Comparison of ENCODE assay signal across 31 cellular contexts in genomic region chr17:79361221-79361734, GRCh38.
"Had no signal": no experiment of that assay in that cellular context is flagged by ENCODE, and none has a peak within 500 bp of the region (broad histone marks: within the 10 kb centered on the region; RNA-seq: fewer than 3 reads in every experiment).

No MANE protein-coding gene starts in this region.

- H3K27me3 ChIP-seq: Peyer's patch had no signal

- H3K27ac ChIP-seq: Peyer's patch, RWPE1, WERI-Rb-1 had no signal

- H3K9me3 Mint-ChIP-seq: activated CD4-positive, alpha-beta memory T cell treated with anti-CD3 and anti-CD28 coated beads, Interleukin-2, amount 10 ng/mL, durations not matched to agents 7 days and 5 days; activated naive CD4-positive, alpha-beta T cell treated with anti-CD3 and anti-CD28 coated beads, Interleukin-2, amount 50 U/mL, for 72 hours; activated naive CD8-positive, alpha-beta T cell treated with anti-CD3 and anti-CD28 coated beads, Interleukin-2, amount 50 U/mL, for 24 hours; brain; central memory CD8-positive, alpha-beta T cell; T-cell had no signal

- H3K4me3 ChIP-seq: K562, Peyer's patch had no signal

- H3K4me1 Mint-ChIP-seq: activated CD4-positive, alpha-beta memory T cell treated with anti-CD3 and anti-CD28 coated beads, Interleukin-2, amount 10 ng/mL, durations not matched to agents 7 days and 5 days; activated CD4-positive, alpha-beta T cell treated with anti-CD3 and anti-CD28 coated beads for 36 hours; activated naive CD8-positive, alpha-beta T cell treated with anti-CD3 and anti-CD28 coated beads, Interleukin-2, amount 50 U/mL, for 24 hours; central memory CD8-positive, alpha-beta T cell; T-cell had no signal

- H3K9me3 ChIP-seq: Peyer's patch had no signal

- ATAC-seq: activated CD4-positive, alpha-beta T cell treated with anti-CD3 and anti-CD28 coated beads for 36 hours; activated naive CD4-positive, alpha-beta T cell treated with anti-CD3 and anti-CD28 coated beads, Interleukin-2, amount 50 U/mL, for 72 hours; activated naive CD8-positive, alpha-beta T cell treated with anti-CD3 and anti-CD28 coated beads, Interleukin-2, amount 50 U/mL, for 24 hours; K562; T-cell had no signal

- H3K36me3 Mint-ChIP-seq: activated naive CD4-positive, alpha-beta T cell treated with anti-CD3 and anti-CD28 coated beads, Interleukin-2, amount 50 U/mL, for 72 hours; brain; T-cell had no signal

- FAIRE-seq: astrocyte, K562 had no signal

- DNase-seq: activated CD4-positive, alpha-beta memory T cell treated with anti-CD3 and anti-CD28 coated beads, Interleukin-2, amount 10 ng/mL, durations not matched to agents 7 days and 5 days; activated CD4-positive, alpha-beta T cell treated with anti-CD3 and anti-CD28 coated beads for 36 hours; activated CD4-positive, alpha-beta T cell treated with anti-CD3 and anti-CD28 coated beads, Interleukin-2, amount 50 U/mL, for 1 hour; activated CD8-positive, alpha-beta memory T cell treated with anti-CD3 and anti-CD28 coated beads, Interleukin-2, amount 50 U/mL, for 48 hours; activated effector memory CD4-positive, alpha-beta T cell treated with anti-CD3 and anti-CD28 coated beads, Interleukin-2, amount 50 U/mL, for 16 hours; activated naive CD4-positive, alpha-beta T cell treated with Interleukin-2 at 50 U/mL for 16 hours; activated naive CD8-positive, alpha-beta T cell treated with anti-CD3 and anti-CD28 coated beads, Interleukin-2, amount 50 U/mL, for 24 hours; activated T-cell treated with anti-CD3 and anti-CD28 coated beads, Interleukin-2, amount 50 U/mL, for 1 hour; amniotic stem cell; Karpas-422; MM.1S; NCI-H1105; NCI-H1436; NCI-H187; NCI-H2081; NCI-H2171; NCI-H2227 treated with DMSO at 0.1 percent for 48 hours; NCI-H446 treated with DMSO at 0.1 percent for 48 hours; NCI-H526 treated with DMSO at 0.1 percent for 48 hours; Peyer's patch; SHP77 treated with DMSO at 0.1 percent for 48 hours; T-cell; T-helper 2 cell; T1000; WERI-Rb-1 had no signal

- H3K27ac Mint-ChIP-seq: activated CD4-positive, alpha-beta memory T cell treated with anti-CD3 and anti-CD28 coated beads, Interleukin-2, amount 10 ng/mL, durations not matched to agents 7 days and 5 days; activated CD4-positive, alpha-beta T cell treated with anti-CD3 and anti-CD28 coated beads for 36 hours; activated naive CD4-positive, alpha-beta T cell treated with anti-CD3 and anti-CD28 coated beads, Interleukin-2, amount 50 U/mL, for 72 hours; activated naive CD8-positive, alpha-beta T cell treated with anti-CD3 and anti-CD28 coated beads, Interleukin-2, amount 50 U/mL, for 24 hours; T-cell had no signal

- H3K4me3 Mint-ChIP-seq: activated CD4-positive, alpha-beta memory T cell treated with anti-CD3 and anti-CD28 coated beads, Interleukin-2, amount 10 ng/mL, durations not matched to agents 7 days and 5 days; activated CD4-positive, alpha-beta T cell treated with anti-CD3 and anti-CD28 coated beads for 36 hours; activated naive CD8-positive, alpha-beta T cell treated with anti-CD3 and anti-CD28 coated beads, Interleukin-2, amount 50 U/mL, for 24 hours; central memory CD8-positive, alpha-beta T cell; T-cell had no signal

- H3K36me3 ChIP-seq: Peyer's patch, WERI-Rb-1 had no signal

- H3K4me1 ChIP-seq: Peyer's patch had no signal
